In genomic region chr2:96694279-96694678, GRCh38 we compare ENCODE assay signal across 1 cellular context.
TF ChIP-seq lines count a peak whose summit lies in the region.

No MANE protein-coding gene starts in this region.

TF ChIP-seq in IMR-90, 13 proteins besides CTCF, POLR2A, EP300 and RAD21:
- TF ChIP-seq BHLHE40 (IDR thresholded peaks at IDR 0.05; ENCODE audit: low read depth, low read length) (no peak), RFX5 (IDR thresholded peaks at IDR 0.05; ENCODE audit: low read depth, low read length) (no peak), NFE2L2 (IDR thresholded peaks at IDR 0.05; ENCODE audit: low read depth, low read length) (no peak), MAFK (IDR thresholded peaks at IDR 0.05; ENCODE audit: low read depth, low read length) (no peak), SMC3 (IDR thresholded peaks at IDR 0.05; ENCODE audit: low read depth, low read length) (no peak), FOS (IDR thresholded peaks at IDR 0.05; ENCODE audit: low read depth, low read length) (no peak), USF2 (IDR thresholded peaks at IDR 0.05; ENCODE audit: low read depth, low read length) (no peak), MXI1 (IDR thresholded peaks at IDR 0.05; ENCODE audit: borderline replicate concordance, low read depth, low read length) (no peak), MAZ (IDR thresholded peaks at IDR 0.05; ENCODE audit: borderline replicate concordance, low read depth, low read length) (no peak), RCOR1 (IDR thresholded peaks at IDR 0.05; ENCODE audit: insufficient replicate concordance, low read length) (no peak), CHD1 (IDR thresholded peaks at IDR 0.05; ENCODE audit: low read depth, low read length) (no peak), ELK1 (IDR thresholded peaks at IDR 0.05; ENCODE audit: borderline replicate concordance, low read depth, low read length) (no peak), CEBPB (IDR thresholded peaks at IDR 0.05; ENCODE audit: low read depth, low read length) (no peak)
